In genomic region chr12:13000935-13001724, GRCh38 we compare ENCODE assay signal across 8 cellular contexts. TPM values are rescaled to one million over a fixed set of nuclear protein-coding genes. Genes with fewer than 3 reads are reported as not detected.
DNase-seq lines count a peak whose midpoint lies in the region; ATAC-seq and TF ChIP-seq lines count a peak whose summit lies in the region.

No MANE protein-coding gene starts in this region.

- H3K4me1 ChIP-seq in stomach, result peaks cover 27 to 57% (median 50%) of the 10 kb centered on the region in 4 donors

- H3K27me3 ChIP-seq in stomach, result no peaks in the 10 kb centered on the region

- peak overlapping the region; percentile 80 to 94 (median 93) for H3K27ac ChIP-seq in stomach

- TF ChIP-seq EP300 in stomach (IDR thresholded peaks at IDR 0.05), result no peak

- DNase-seq in CD1c-positive myeloid dendritic cell (ENCODE audit: extremely low spot score) (peak; percentile 70), NCI-H510A treated with DMSO at 0.1 percent for 48 hours (lab: John Stamatoyannopoulos, UW) (peak; percentile 56), epithelial cell of proximal tubule (ENCODE audit: low read depth) (no peak), mesothelial cell of epicardium (ENCODE audit: low spot score in 2 of 2, unreplicated experiment in 2 of 2) (peak; percentile 28 to 71), stomach (peak; percentile 51)
- peak; percentile 63 for DNase-seq in activated T-cell treated with anti-CD3 and anti-CD28 coated beads, Interleukin-2, amount 50 U/mL, for 1 hour

- H3K27ac Mint-ChIP-seq in mesothelial cell of epicardium, result peak overlapping the region; percentile 91

- no peaks in the 10 kb centered on the region for H3K27me3 Mint-ChIP-seq in mesothelial cell of epicardium (ENCODE audit: low read depth)

- TF ChIP-seq CTCF in epithelial cell of proximal tubule (conservative IDR thresholded peaks at IDR 0.05; ENCODE audit: low read depth, low read length) (peak; percentile 19), mesothelial cell of epicardium (IDR thresholded peaks at IDR 0.05; ENCODE audit: unreplicated experiment) (no peak), stomach (IDR thresholded peaks at IDR 0.05) (peak in 2 of 7 experiments; percentile 26 to 36)

- no peaks in the 10 kb centered on the region for H3K36me3 Mint-ChIP-seq in mesothelial cell of epicardium

- peaks cover 55% of the 10 kb centered on the region for H3K4me1 Mint-ChIP-seq in mesothelial cell of epicardium

- intact Hi-C loops in stomach (cut with DNase I; ENCODE audit: low total_unique reads), result no loop called here

- H3K4me3 Mint-ChIP-seq in mesothelial cell of epicardium, result peak overlapping the region; percentile 97

- H3K4me3 ChIP-seq in epithelial cell of proximal tubule (ENCODE audit: low read depth, low read length) (peak overlapping the region; percentile 74), stomach (peak overlapping the region; percentile 52 to 80 (median 74))

- no peaks in the 10 kb centered on the region for H3K9me3 Mint-ChIP-seq in mesothelial cell of epicardium

- no peaks in the 10 kb centered on the region for H3K36me3 ChIP-seq in stomach

- ATAC-seq in GM21717 (IDR thresholded peaks at IDR 0.05; ENCODE audit: unreplicated experiment) (peak; percentile 10), HG03432 (IDR thresholded peaks at IDR 0.05; ENCODE audit: unreplicated experiment) (no peak)

- no peak for TF ChIP-seq POLR2A in stomach (IDR thresholded peaks at IDR 0.05)

- 0 to 1% (median 1%) methylated on average over 27 to 79 of the region's 79 CpGs for WGBS in stomach, 5 donors

- no peaks in the 10 kb centered on the region for H3K9me3 ChIP-seq in stomach

RNA-seq across cellular contexts. Expression of gene HEBP1, which starts 1.1 kb away (rescaled TPM):
- total RNA-seq in epithelial cell of proximal tubule (12.7 and 13.0 TPM in 2 replicates), mesothelial cell of epicardium (55.0 to 63.5 TPM (median 58.6 TPM) in 3 replicates), stomach (10 to 100 TPM in 2 of 5 donors, 1 to 10 TPM in 2, under 1 TPM in 1; 0.45 to 43.2 (median 8.2) TPM)
- polyA plus RNA-seq in stomach, result 10 to 100 TPM; 41.7 to 57.3 (median 51.8) TPM

RNA-seq across cellular contexts. Expression of gene FAM234B, which starts 43.1 kb away (rescaled TPM):
- total RNA-seq in epithelial cell of proximal tubule (3.8 and 6.4 TPM in 2 replicates), mesothelial cell of epicardium (8.6 to 9.5 TPM (median 9.1 TPM) in 3 replicates), stomach (1 to 10 TPM in 3 of 5 donors, not detected in 2; 4.1 to 6.2 (median 4.8) TPM)
- under 1 TPM; 0.87 to 0.95 (median 0.92) TPM for polyA plus RNA-seq in stomach

RNA-seq across cellular contexts. Expression of gene GPRC5D, which starts 49.2 kb away (rescaled TPM):
- total RNA-seq in epithelial cell of proximal tubule, result not detected in 2 replicates
- not detected in 3 replicates for total RNA-seq in mesothelial cell of epicardium
- not detected for total RNA-seq in stomach
- polyA plus RNA-seq in stomach, result under 1 TPM in 1 of 3 donors, not detected in 2; 0.18 TPM
